In genomic region chr15:89657691-89658200, GRCh38 we compare ENCODE assay signal across 19 cellular contexts. TPM values are rescaled to one million over a fixed set of nuclear protein-coding genes. Genes with fewer than 3 reads are reported as not detected.
A peak's percentile ranks its signal among the peaks of the same experiment; 100 is the strongest.
DNase-seq lines count a peak whose midpoint lies in the region; FAIRE-seq and TF ChIP-seq lines count a peak whose summit lies in the region.
"Had no signal": no experiment of that assay in that cellular context is flagged by ENCODE, and none has a peak within 500 bp of the region (broad histone marks: within the 10 kb centered on the region; RNA-seq: fewer than 3 reads in every experiment).

No MANE protein-coding gene starts in this region.

- peak overlapping the region; percentile 23 for H3K9ac ChIP-seq in adipocyte (ENCODE audit: low read length)

- H3K27me3 ChIP-seq in adipocyte (replicated peaks; ENCODE audit: control insufficient read depth, insufficient read depth, low read length) (no peaks in the 10 kb centered on the region), osteoblast (ENCODE audit: insufficient read depth, low read length) (no peaks in the 10 kb centered on the region)

- no peak overlapping the region for H3K4me3 ChIP-seq in adipocyte (ENCODE audit: low read length)
- H3K4me3 ChIP-seq in osteoblast (ENCODE audit: insufficient read depth, low read length): no peak overlapping the region
- H3K4me3 ChIP-seq: GM12878, K562 had no signal

- H3K36me3 ChIP-seq in adipocyte (ENCODE audit: control insufficient read depth, insufficient read depth, low read length, severe bottlenecking): no peaks in the 10 kb centered on the region
- H3K36me3 ChIP-seq in osteoblast (ENCODE audit: insufficient read depth, low read length): peaks cover 7% of the 10 kb centered on the region

- no peak overlapping the region for H3K4me2 ChIP-seq in osteoblast (ENCODE audit: insufficient read depth, low read length)

- H2AFZ ChIP-seq in osteoblast (ENCODE audit: low read length): no peak overlapping the region

- peaks cover 33% of the 10 kb centered on the region for H3K4me1 ChIP-seq in adipocyte (ENCODE audit: control insufficient read depth, insufficient read depth, low read length)
- H3K4me1 ChIP-seq in osteoblast (ENCODE audit: insufficient read depth, low read length): peaks cover 26% of the 10 kb centered on the region

- peaks cover 8% of the 10 kb centered on the region for H4K20me1 ChIP-seq in osteoblast (ENCODE audit: insufficient read depth, low read length)

- H3K9me3 ChIP-seq in adipocyte (ENCODE audit: control insufficient read depth, low read length): no peaks in the 10 kb centered on the region
- no peaks in the 10 kb centered on the region for H3K9me3 ChIP-seq in osteoblast (ENCODE audit: low read depth, low read length)
- H3K9me3 ChIP-seq: Caco-2 had no signal

- no peak for TF ChIP-seq CTCF in osteoblast (IDR thresholded peaks at IDR 0.05; ENCODE audit: extremely low read depth, low read depth, low read length)

- DNase-seq in EH (ENCODE audit: low read depth) (peak; percentile 31), adipocyte (ENCODE audit: low read depth) (no peak), osteoblast (ENCODE audit: insufficient read length, low spot score, missing footprints) (peak; percentile 62), HTR-8/SVneo (ENCODE audit: insufficient read length, low spot score) (no peak), NCI-H1048 (lab: John Stamatoyannopoulos, UW) (no peak), EL (no peak), NOMO-1 treated with DMSO at 0.1 percent for 48 hours (lab: John Stamatoyannopoulos, UW; ENCODE audit: unreplicated experiment) (no peak)
- DNase-seq: C1 segment of cervical spinal cord; Caco-2; CD4-positive, CD25-positive, alpha-beta regulatory T cell; GF-D8; GOT3; H7; IMR-90 had no signal

- H3K79me2 ChIP-seq in osteoblast (ENCODE audit: insufficient read depth, low read length): peaks cover 16% of the 10 kb centered on the region

- H3K27ac ChIP-seq in osteoblast (ENCODE audit: low read depth, low read length): no peak overlapping the region

- no peak for FAIRE-seq in HTR-8/SVneo (lab: Jason Lieb, UNC)
- FAIRE-seq: A204.1, D721Med, GM12878, K562 had no signal

RNA-seq across cellular contexts. Expression of gene KIF7, which starts 2.5 kb away (rescaled TPM):
- 10.6 and 12.3 TPM in 2 replicates for total RNA-seq in osteoblast
- total RNA-seq: B cell had no signal

RNA-seq across cellular contexts. Expression of gene PLIN1, which starts 21.4 kb away (rescaled TPM):
- under 0.01 TPM in 1 of 2 replicates, not detected in the other for total RNA-seq in osteoblast
- total RNA-seq: Caco-2; CD4-positive, CD25-positive, alpha-beta regulatory T cell; H7; K562 had no signal

RNA-seq across cellular contexts. Expression of gene PEX11A, which starts 32.8 kb away (rescaled TPM):
- 4.0 and 5.0 TPM in 2 replicates for total RNA-seq in osteoblast
- total RNA-seq: K562 had no signal

RNA-seq across cellular contexts. Expression of gene WDR93, which starts 32.9 kb away (rescaled TPM):
- total RNA-seq in osteoblast: under 0.01 and 0.36 TPM in 2 replicates
- total RNA-seq: CD4-positive, CD25-positive, alpha-beta regulatory T cell; GM12878; H7; IMR-90; K562 had no signal

Comparison
In these comparisons a context has a peak if more than half of its experiments do, and no peak if none do; other contexts are left out.
1. DNase-seq: peak in EH (single experiment) and osteoblast (single experiment); none in adipocyte (single experiment), HTR-8/SVneo (single experiment), NCI-H1048 (single experiment), EL (single experiment) and NOMO-1 treated with DMSO at 0.1 percent for 48 hours (single experiment).